1 cellular context compared by ENCODE assay signal in the genomic region with DNA sequence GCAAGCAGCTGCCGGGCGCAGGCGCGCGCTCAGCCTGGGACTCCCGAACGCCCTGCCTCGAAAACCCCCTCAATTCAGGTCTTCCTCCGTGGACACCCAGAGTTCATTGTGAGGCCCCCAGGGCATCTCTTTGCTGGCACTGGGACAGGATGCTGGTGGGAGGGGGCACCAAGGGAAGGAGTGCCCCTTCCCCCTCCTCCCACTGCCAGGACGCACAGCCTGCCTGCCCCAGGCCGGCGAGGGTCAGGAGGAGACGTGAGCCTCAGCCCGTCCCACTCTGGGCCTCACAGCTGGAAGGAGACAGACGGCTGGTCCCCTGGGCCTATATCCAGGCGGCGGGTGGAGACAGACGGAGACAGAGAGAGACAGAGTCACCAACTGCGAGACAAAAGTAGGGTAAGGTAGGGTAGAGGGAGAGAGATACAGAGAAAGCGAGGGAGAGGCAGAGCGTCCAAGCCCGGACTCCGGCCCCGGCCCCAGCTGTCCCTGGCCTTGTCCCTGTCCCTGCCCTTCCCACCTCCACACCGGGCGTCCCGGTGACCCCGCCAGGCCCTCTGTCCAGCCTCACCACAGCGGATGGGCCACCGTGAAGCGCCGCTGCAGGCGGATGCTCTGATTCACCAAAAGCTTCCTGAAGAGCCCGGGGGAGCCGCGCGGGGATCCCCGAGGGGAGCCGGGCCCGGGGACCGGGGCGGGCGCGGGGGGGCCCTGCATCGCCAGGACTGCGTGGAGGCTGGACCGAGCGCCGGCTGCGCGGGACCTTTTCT.
TF ChIP-seq lines count a peak whose summit lies in the region.

A gene (minus strand): TSS at position 737 of the 767 bp plus-strand sequence. CDS start 23 bp downstream, at position 714.

TF ChIP-seq in HCT116, 20 proteins besides CTCF, POLR2A, EP300 and RAD21 (continued from another document):
- TF ChIP-seq EZH2 (IDR thresholded peaks at IDR 0.05), result no peak
- TF ChIP-seq, protein P1, sequence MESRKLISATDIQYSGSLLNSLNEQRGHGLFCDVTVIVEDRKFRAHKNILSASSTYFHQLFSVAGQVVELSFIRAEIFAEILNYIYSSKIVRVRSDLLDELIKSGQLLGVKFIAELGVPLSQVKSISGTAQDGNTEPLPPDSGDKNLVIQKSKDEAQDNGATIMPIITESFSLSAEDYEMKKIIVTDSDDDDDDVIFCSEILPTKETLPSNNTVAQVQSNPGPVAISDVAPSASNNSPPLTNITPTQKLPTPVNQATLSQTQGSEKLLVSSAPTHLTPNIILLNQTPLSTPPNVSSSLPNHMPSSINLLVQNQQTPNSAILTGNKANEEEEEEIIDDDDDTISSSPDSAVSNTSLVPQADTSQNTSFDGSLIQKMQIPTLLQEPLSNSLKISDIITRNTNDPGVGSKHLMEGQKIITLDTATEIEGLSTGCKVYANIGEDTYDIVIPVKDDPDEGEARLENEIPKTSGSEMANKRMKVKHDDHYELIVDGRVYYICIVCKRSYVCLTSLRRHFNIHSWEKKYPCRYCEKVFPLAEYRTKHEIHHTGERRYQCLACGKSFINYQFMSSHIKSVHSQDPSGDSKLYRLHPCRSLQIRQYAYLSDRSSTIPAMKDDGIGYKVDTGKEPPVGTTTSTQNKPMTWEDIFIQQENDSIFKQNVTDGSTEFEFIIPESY (IDR thresholded peaks at IDR 0.05; ENCODE audit: extremely low read depth, insufficient replicate concordance, low read length), result no peak
- TF ChIP-seq JUND (IDR thresholded peaks at IDR 0.05), result no peak
- TF ChIP-seq TCF7L2 (IDR thresholded peaks at IDR 0.05; ENCODE audit: borderline replicate concordance, extremely low read depth, insufficient read depth, insufficient read length), result no peak
- no peak for TF ChIP-seq ELF1 (IDR thresholded peaks at IDR 0.05; ENCODE audit: borderline replicate concordance, low read depth)
